8 cellular contexts compared by ENCODE assay signal in the genomic region with DNA sequence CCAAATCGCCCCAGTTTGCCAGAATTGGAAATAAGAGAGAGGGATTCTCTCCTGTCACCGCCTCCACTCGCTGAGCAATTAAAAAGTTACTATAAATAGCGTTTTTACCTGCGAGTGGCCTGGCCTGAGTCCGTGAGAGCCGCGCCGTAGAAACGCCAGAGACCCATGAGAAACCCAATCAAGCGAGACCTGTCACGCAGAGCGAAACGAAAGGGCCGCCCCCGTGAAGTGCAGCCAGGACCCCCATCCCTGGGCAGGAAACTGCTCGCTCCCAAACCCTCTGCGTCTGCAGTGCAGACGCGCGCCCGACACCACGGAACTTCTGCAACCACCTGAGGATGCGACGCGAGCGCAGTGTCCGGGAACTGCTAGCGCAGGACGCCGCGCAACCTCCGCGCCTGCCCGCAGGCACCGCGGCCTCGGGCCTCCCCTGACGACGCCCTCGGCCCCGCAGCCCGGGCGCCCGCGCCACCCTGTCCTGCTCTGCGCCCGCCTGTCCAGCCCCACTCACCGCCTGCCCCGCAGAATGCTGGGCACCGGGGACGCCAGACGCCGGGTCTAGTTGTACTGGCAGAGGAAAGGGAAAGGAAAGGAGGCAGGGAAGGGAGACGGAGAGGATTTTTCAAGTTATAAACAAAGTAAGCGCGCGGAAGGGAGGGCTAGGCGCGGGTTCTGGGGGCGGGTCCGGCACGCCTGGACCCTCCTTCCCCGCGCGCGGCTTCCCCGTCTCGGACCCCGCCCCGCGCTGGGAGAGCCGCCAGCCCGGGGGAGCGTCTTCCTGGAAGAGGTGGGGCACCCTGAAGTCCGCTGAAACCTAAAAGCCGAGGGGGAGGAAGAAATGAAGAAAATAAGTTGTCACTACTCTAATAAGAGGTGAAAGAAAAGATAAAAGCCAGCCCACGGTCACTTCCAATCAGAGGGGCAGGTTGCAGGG. TPM values are rescaled to one million over a fixed set of nuclear protein-coding genes. Genes with fewer than 3 reads are reported as not detected.
DNase-seq lines count a peak whose midpoint lies in the region; ATAC-seq and TF ChIP-seq lines count a peak whose summit lies in the region.

A gene with protein sequence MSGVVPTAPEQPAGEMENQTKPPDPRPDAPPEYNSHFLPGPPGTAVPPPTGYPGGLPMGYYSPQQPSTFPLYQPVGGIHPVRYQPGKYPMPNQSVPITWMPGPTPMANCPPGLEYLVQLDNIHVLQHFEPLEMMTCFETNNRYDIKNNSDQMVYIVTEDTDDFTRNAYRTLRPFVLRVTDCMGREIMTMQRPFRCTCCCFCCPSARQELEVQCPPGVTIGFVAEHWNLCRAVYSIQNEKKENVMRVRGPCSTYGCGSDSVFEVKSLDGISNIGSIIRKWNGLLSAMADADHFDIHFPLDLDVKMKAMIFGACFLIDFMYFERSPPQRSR (minus strand): TSS at position 657 of the 934 bp plus-strand sequence. CDS start 29,034 bp downstream, outside the sequence.

- dilution Hi-C loops in mammary epithelial cell (cut with HindIII; ENCODE audit: low sequenced_read_pairs), result no loop called here

- H3K4me3 ChIP-seq in PC-3 (ENCODE audit: low read length) (peak within 1 kb of the TSS; percentile 98), mammary epithelial cell (replicated peaks in 1 of 3; ENCODE audit: insufficient read depth in 1 of 3, low read depth in 2 of 3, low read length in 3 of 3) (peak within 1 kb of the TSS; percentile 81 to 94 (median 89)), iPS-15b (ENCODE audit: low read depth, low read length) (peak within 1 kb of the TSS; percentile 70), rectal smooth muscle tissue (ENCODE audit: low read length) (peak within 1 kb of the TSS; percentile 77)

- peak within 1 kb of the TSS; percentile 79 for H3K4me2 ChIP-seq in PC-3 (ENCODE audit: low read length)
- peak within 1 kb of the TSS; percentile 82 for H3K4me2 ChIP-seq in mammary epithelial cell (ENCODE audit: insufficient read depth, low read depth, low read length)

- H3K79me2 ChIP-seq in PC-3 (ENCODE audit: low read length), result no peaks in the 10 kb centered on the region
- no peaks in the 10 kb centered on the region for H3K79me2 ChIP-seq in mammary epithelial cell (ENCODE audit: insufficient read depth, low read length)

- BruUV-seq in PC-3 (replicated peaks; lab: Mats Ljungman, UMichigan) (no TSS peak), mammary epithelial cell (replicated peaks; lab: Mats Ljungman, UMichigan) (no TSS peak)

- no peaks in the 10 kb centered on the region for H3K9me3 ChIP-seq in PC-3 (ENCODE audit: low read length)
- no peaks in the 10 kb centered on the region for H3K9me3 ChIP-seq in mammary epithelial cell (replicated peaks; ENCODE audit: insufficient read depth, low read length)
- H3K9me3 ChIP-seq in iPS-15b (ENCODE audit: control insufficient read depth, insufficient read depth, low read length), result no peaks in the 10 kb centered on the region

- peak within 1 kb of the TSS; percentile 55 for H3K4me3 Mint-ChIP-seq in activated CD4-positive, alpha-beta T cell treated with anti-CD3 and anti-CD28 coated beads for 36 hours

- peaks cover 33% of the 10 kb centered on the region for H3K27me3 Mint-ChIP-seq in activated CD4-positive, alpha-beta T cell treated with anti-CD3 and anti-CD28 coated beads for 36 hours

- H3K27me3 ChIP-seq in PC-3 (ENCODE audit: low read length) (no peaks in the 10 kb centered on the region), mammary epithelial cell (ENCODE audit: insufficient read depth, low read length) (no peaks in the 10 kb centered on the region), iPS-15b (ENCODE audit: control insufficient read depth, insufficient read depth, low read length) (peaks cover 8% of the 10 kb centered on the region), rectal smooth muscle tissue (ENCODE audit: control insufficient read depth, insufficient read depth, low read length) (no peaks in the 10 kb centered on the region)

- DNase-seq in activated CD4-positive, alpha-beta T cell treated with anti-CD3 and anti-CD28 coated beads for 36 hours, result peak; percentile 41
- DNase-seq in activated CD4-positive, alpha-beta T cell treated with anti-CD3 and anti-CD28 coated beads, Interleukin-2, amount 50 U/mL, for 4 hours, result no peak
- DNase-seq in PC-3, result peak; percentile 66
- DNase-seq in mammary epithelial cell, result peak; percentile 43

- H3K27ac ChIP-seq in PC-3 (ENCODE audit: low read length) (0 out of 2 replicates have a peak within 1 kb of the TSS, but pooled peaks have one; percentile 10), mammary epithelial cell (ENCODE audit: insufficient read depth, low read depth, low read length) (peak within 1 kb of the TSS; percentile 42), rectal smooth muscle tissue (ENCODE audit: low read depth, low read length) (peak within 1 kb of the TSS; percentile 90)

- no peaks in the 10 kb centered on the region for H3K4me1 Mint-ChIP-seq in activated CD4-positive, alpha-beta T cell treated with anti-CD3 and anti-CD28 coated beads for 36 hours

- POLR2A ChIA-PET in activated CD4-positive, alpha-beta T cell treated with anti-CD3 and anti-CD28 coated beads for 36 hours (lab: Charles Lee), result no interaction called here
- POLR2A ChIA-PET in PC-3 (lab: Charles Lee; ENCODE audit: unreplicated experiment), result no interaction called here

- no peaks in the 10 kb centered on the region for H3K9me2 ChIP-seq in PC-3 (replicated peaks; ENCODE audit: low read length)

- H3K9me3 Mint-ChIP-seq in activated CD4-positive, alpha-beta T cell treated with anti-CD3 and anti-CD28 coated beads for 36 hours (ENCODE audit: low read depth), result no peaks in the 10 kb centered on the region

- H2AFZ ChIP-seq in PC-3 (ENCODE audit: low read length) (peak within 1 kb of the TSS; percentile 100), mammary epithelial cell (ENCODE audit: low read depth, low read length) (peak within 1 kb of the TSS; percentile 99)

- intact Hi-C loops in activated CD4-positive, alpha-beta T cell treated with anti-CD3 and anti-CD28 coated beads for 36 hours (cut with DNase I, micrococcal nuclease), result no loop called here
- intact Hi-C loops in PC-3 (cut with micrococcal nuclease) (no loop called here), mammary epithelial cell (cut with micrococcal nuclease) (no loop called here)

- CTCF ChIA-PET in activated CD4-positive, alpha-beta T cell treated with anti-CD3 and anti-CD28 coated beads for 36 hours (lab: Charles Lee), result interaction anchor here (0.7 kb wide), 1 partner anchor 321 kb away, joined by 3 read pairs; no protein-coding TSS in a partner anchor
- CTCF ChIA-PET in PC-3 (lab: Charles Lee) (no interaction called here), mammary epithelial cell (lab: Charles Lee; ENCODE audit: low non-redundant PET) (no interaction called here)

- H3F3A ChIP-seq in PC-3 (ENCODE audit: low read length, unreplicated experiment), result no peaks in the 10 kb centered on the region

- no peaks in the 10 kb centered on the region for H3K36me3 Mint-ChIP-seq in activated CD4-positive, alpha-beta T cell treated with anti-CD3 and anti-CD28 coated beads for 36 hours (ENCODE audit: low read depth)

- ATAC-seq in activated CD4-positive, alpha-beta T cell treated with anti-CD3 and anti-CD28 coated beads for 36 hours, result peak; percentile 60
- ATAC-seq in HG02588 (IDR thresholded peaks at IDR 0.05; ENCODE audit: unreplicated experiment) (peak; percentile 72), PC-3 (peak; percentile 83), HG03097 (IDR thresholded peaks at IDR 0.05; ENCODE audit: low FRiP score, unreplicated experiment) (no peak)

- in situ Hi-C loops in mammary epithelial cell (cut with MboI; ENCODE audit: low sequenced_read_pairs in 2 of 2), result no loop called here

- TF ChIP-seq CTCF in PC-3 (conservative IDR thresholded peaks at IDR 0.05; ENCODE audit: low read depth, low read length) (no peak), mammary epithelial cell (conservative IDR thresholded peaks at IDR 0.05 in 1 of 2, IDR thresholded peaks at IDR 0.05 in 1 of 2; ENCODE audit: extremely low read depth in 1 of 2, insufficient read depth in 1 of 2, low read depth in 1 of 2, low read length in 2 of 2) (no peak)

- no peak within 1 kb of the TSS for H3K27ac Mint-ChIP-seq in activated CD4-positive, alpha-beta T cell treated with anti-CD3 and anti-CD28 coated beads for 36 hours

- H3K4me1 ChIP-seq in PC-3 (ENCODE audit: insufficient read depth, low read length), result peaks cover 5% of the 10 kb centered on the region
- H3K4me1 ChIP-seq in mammary epithelial cell (ENCODE audit: insufficient read depth, low read length), result peaks cover 4% of the 10 kb centered on the region
- H3K4me1 ChIP-seq in iPS-15b (ENCODE audit: control insufficient read depth, insufficient read depth, low read length), result no peaks in the 10 kb centered on the region
- H3K4me1 ChIP-seq in rectal smooth muscle tissue (ENCODE audit: control insufficient read depth, insufficient read depth, low read length), result peaks cover 5% of the 10 kb centered on the region

- H3K36me3 ChIP-seq in PC-3 (ENCODE audit: low read depth, low read length) (no peaks in the 10 kb centered on the region), mammary epithelial cell (ENCODE audit: insufficient read depth, low read length) (no peaks in the 10 kb centered on the region), iPS-15b (ENCODE audit: control insufficient read depth, insufficient read depth, low read length) (no peaks in the 10 kb centered on the region), rectal smooth muscle tissue (ENCODE audit: control insufficient read depth, insufficient read depth, low read length) (no peaks in the 10 kb centered on the region)

- no peaks in the 10 kb centered on the region for H4K20me1 ChIP-seq in PC-3 (ENCODE audit: low read length)
- no peaks in the 10 kb centered on the region for H4K20me1 ChIP-seq in mammary epithelial cell (ENCODE audit: insufficient read depth, low read length)

- H3K9ac ChIP-seq in PC-3 (ENCODE audit: low read length) (peak within 1 kb of the TSS; percentile 67), mammary epithelial cell (ENCODE audit: insufficient read depth, low read length) (peak within 1 kb of the TSS; percentile 73), iPS-15b (ENCODE audit: low read depth, low read length) (peak within 1 kb of the TSS; percentile 42), rectal smooth muscle tissue (ENCODE audit: low read length) (peak within 1 kb of the TSS; percentile 69)

- under 1% methylated on average over 16 of the region's 78 CpGs for WGBS in mammary epithelial cell (ENCODE audit: low coverage, missing lambda C conversion rate)

RNA-seq across cellular contexts. Expression of the gene that starts here (rescaled TPM):
- total RNA-seq in activated CD4-positive, alpha-beta T cell treated with anti-CD3 and anti-CD28 coated beads for 36 hours, result not detected
- 0.69 and 0.84 TPM in 2 replicates for total RNA-seq in PC-3 (2014; rRNA removed)
- total RNA-seq in mammary epithelial cell, result 1 to 10 TPM in 1 of 2 donors, under 1 TPM in 1; 0.94 to 9.8 TPM
- 3.4 TPM for polyA plus RNA-seq in mammary epithelial cell
- 3.9 TPM for polyA minus RNA-seq in mammary epithelial cell

Comparison
In these comparisons a context has a peak if more than half of its experiments do, and no peak if none do; other contexts are left out.
1. Peak in DNase-seq and ATAC-seq in activated CD4-positive, alpha-beta T cell treated with anti-CD3 and anti-CD28 coated beads for 36 hours; RNA of the gene not detected or under 1 TPM.
2. Peak in DNase-seq, ATAC-seq, H3K4me3 ChIP-seq, H3K27ac ChIP-seq, H3K9ac ChIP-seq and H3K4me2 ChIP-seq in PC-3; RNA of the gene not detected or under 1 TPM.
3. H3K27ac ChIP-seq: peak in every context shown above with its lines; median percentile 90 in rectal smooth muscle tissue; 42 in mammary epithelial cell; 10 in PC-3.